In genomic region chr6:56618050-56618449, GRCh38 we compare ENCODE assay signal across 1 cellular context.
TF ChIP-seq lines count a peak whose summit lies in the region.

No MANE protein-coding gene starts in this region.

TF ChIP-seq in GM23338, 12 proteins besides CTCF, POLR2A, EP300 and RAD21:
- 0 out of 2 replicates have a peak, but pooled peaks have one; percentile 29 for TF ChIP-seq ZNF462 (CRISPR knock-in tag; IDR thresholded peaks at IDR 0.05)
- no peak for TF ChIP-seq CREB1 (CRISPR knock-in tag; IDR thresholded peaks at IDR 0.05; ENCODE audit: low read depth)
TF ChIP-seq in GM23338: peak in this region for 1.
